Comparison of ENCODE assay signal across 12 cellular contexts in the genomic region with DNA sequence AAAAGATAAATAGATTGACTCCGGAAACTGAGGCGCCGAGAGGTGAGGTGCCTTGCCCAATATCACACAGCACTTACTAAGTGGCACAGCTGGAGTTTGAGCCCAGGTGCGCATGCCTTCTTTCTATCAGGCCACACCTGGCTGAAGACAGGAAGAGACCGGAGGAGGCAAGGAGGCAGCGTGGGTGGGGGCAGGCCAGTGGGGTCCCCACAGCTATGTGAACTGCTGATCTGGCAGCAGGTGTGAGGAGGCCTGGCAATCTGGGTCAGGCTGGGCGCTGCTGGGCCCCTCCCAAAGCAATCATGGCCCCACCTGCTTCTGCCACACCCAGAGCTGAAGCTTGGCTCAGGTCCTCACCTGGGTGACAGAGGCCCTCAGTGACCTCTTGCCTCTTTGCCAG. TPM values are rescaled to one million over a fixed set of nuclear protein-coding genes. Genes with fewer than 3 reads are reported as not detected.
DNase-seq lines count a peak whose midpoint lies in the region; ATAC-seq and TF ChIP-seq lines count a peak whose summit lies in the region.
"Had no signal": no experiment of that assay in that cellular context is flagged by ENCODE, and none has a peak within 500 bp of the region (broad histone marks: within the 10 kb centered on the region; RNA-seq: fewer than 3 reads in every experiment).

No MANE protein-coding gene starts in this region.

- CTCF ChIA-PET in Calu3 (lab: Charles Lee) = interaction anchor here (1.0 kb wide), 1 partner anchor 23 kb away, joined by 6 read pairs; no protein-coding TSS in a partner anchor

- H3K36me3 ChIP-seq in adipocyte (ENCODE audit: control insufficient read depth, insufficient read depth, low read length, severe bottlenecking) = peaks cover 42% of the 10 kb centered on the region

- peak; percentile 42 for DNase-seq in Calu3
- DNase-seq in NCI-H146 (lab: John Stamatoyannopoulos, UW) = peak; percentile 66
- no peak for DNase-seq in adipocyte (ENCODE audit: low read depth)
- no peak for DNase-seq in neural crest cell (ENCODE audit: low read depth, low spot score)
- no peak for DNase-seq in NCI-H524 treated with DMSO at 0.1 percent for 48 hours (lab: John Stamatoyannopoulos, UW)
- DNase-seq in GM20000 (ENCODE audit: low spot score) = no peak
- DNase-seq: adrenal gland; NCI-H2081 treated with DMSO at 0.1 percent for 48 hours; OCI-M1; stimulated activated CD4-positive, alpha-beta T cell treated with anti-CD3 and anti-CD28 coated beads, Interleukin-4, amount 100 ng/mL, for 1 hour; stimulated activated naive CD8-positive, alpha-beta T cell treated with anti-CD3 and anti-CD28 coated beads, Interleukin-15, Interleukin-2, amounts not matched to agents 100 U/mL and 50 U/mL, for 24 hours had no signal

- no peak for ATAC-seq in HG03159 (IDR thresholded peaks at IDR 0.05; ENCODE audit: unreplicated experiment)
- ATAC-seq: stimulated activated naive CD8-positive, alpha-beta T cell treated with anti-CD3 and anti-CD28 coated beads, Interleukin-15, Interleukin-2, amounts not matched to agents 100 U/mL and 50 U/mL, for 24 hours had no signal

- no peaks in the 10 kb centered on the region for H3K27me3 Mint-ChIP-seq in Calu3 (ENCODE audit: unreplicated experiment)
- no peaks in the 10 kb centered on the region for H3K27me3 Mint-ChIP-seq in neural crest cell (ENCODE audit: low read depth)

- BruUV-seq in Calu3 (replicated peaks; lab: Mats Ljungman, UMichigan) = no TSS peak

- peak overlapping the region; percentile 39 for H3K9ac ChIP-seq in adipocyte (ENCODE audit: low read length)

- H3K27me3 ChIP-seq in adipocyte (replicated peaks; ENCODE audit: control insufficient read depth, insufficient read depth, low read length) = no peaks in the 10 kb centered on the region
- H3K27me3 ChIP-seq: adrenal gland had no signal

- intact Hi-C loops in Calu3 (cut with micrococcal nuclease; ENCODE audit: unreplicated experiment) = no loop called here

- H3K27ac Mint-ChIP-seq in Calu3 (ENCODE audit: unreplicated experiment) (no peak overlapping the region), neural crest cell (ENCODE audit: unreplicated experiment) (no peak overlapping the region)

- TF ChIP-seq CTCF in Calu3 (IDR thresholded peaks at IDR 0.05; ENCODE audit: unreplicated experiment) (no peak), neural crest cell (conservative IDR thresholded peaks at IDR 0.05) (no peak), GM20000 (IDR thresholded peaks at IDR 0.05; ENCODE audit: extremely low read depth, missing control alignments) (no peak)

- no peaks in the 10 kb centered on the region for H3K9me3 ChIP-seq in adipocyte (ENCODE audit: control insufficient read depth, low read length)
- H3K9me3 ChIP-seq: adrenal gland had no signal

- H3K9me3 Mint-ChIP-seq in Calu3 (ENCODE audit: low read depth, unreplicated experiment) (no peaks in the 10 kb centered on the region), neural crest cell (no peaks in the 10 kb centered on the region)

- no peak overlapping the region for H3K4me3 ChIP-seq in adipocyte (ENCODE audit: low read length)
- H3K4me3 ChIP-seq: adrenal gland had no signal

- peaks cover 14% of the 10 kb centered on the region for H3K4me1 ChIP-seq in adipocyte (ENCODE audit: control insufficient read depth, insufficient read depth, low read length)

- H3K4me3 Mint-ChIP-seq in Calu3 (ENCODE audit: low read depth, unreplicated experiment) (no peak overlapping the region), neural crest cell (peak overlapping the region; percentile 34)

- H3K36me3 Mint-ChIP-seq in Calu3 (ENCODE audit: insufficient read depth, unreplicated experiment) (peaks cover 37% of the 10 kb centered on the region), neural crest cell (ENCODE audit: low read depth) (peaks cover 3% of the 10 kb centered on the region)

- H3K4me1 Mint-ChIP-seq in Calu3 (ENCODE audit: low read depth, unreplicated experiment) (peaks cover 44% of the 10 kb centered on the region), neural crest cell (peaks cover 6% of the 10 kb centered on the region)

RNA-seq across cellular contexts. Expression of gene GDPD3, which starts 1.9 kb away (rescaled TPM):
- total RNA-seq in Calu3 (2022) (7.8 and 9.4 TPM in 2 replicates), neural crest cell (6.7 and 7.7 TPM in 2 replicates)

RNA-seq across cellular contexts. Expression of gene MAPK3, which starts 7.8 kb away (rescaled TPM):
- total RNA-seq in Calu3 (2022) = 69.9 and 82.1 TPM in 2 replicates
- 60.5 and 62.6 TPM in 2 replicates for total RNA-seq in neural crest cell

RNA-seq across cellular contexts. Expression of gene YPEL3, which starts 19.2 kb away (rescaled TPM):
- total RNA-seq in Calu3 (2022) = 21.1 and 28.0 TPM in 2 replicates
- 9.6 and 12.4 TPM in 2 replicates for total RNA-seq in neural crest cell

RNA-seq across cellular contexts. Expression of gene TBX6, which starts 23.5 kb away (rescaled TPM):
- total RNA-seq in Calu3 (2022) (3.6 and 4.7 TPM in 2 replicates), neural crest cell (0.79 and 1.2 TPM in 2 replicates)

RNA-seq across cellular contexts. Expression of gene PPP4C, which starts 39.4 kb away (rescaled TPM):
- total RNA-seq in Calu3 (2022) (184 and 187 TPM in 2 replicates), neural crest cell (141 and 144 TPM in 2 replicates)

Comparison
In these comparisons a context has a peak if more than half of its experiments do, and no peak if none do; other contexts are left out.
1. DNase-seq: peak in Calu3 (single experiment) and NCI-H146 (single experiment); none in adipocyte (single experiment), neural crest cell (single experiment), NCI-H524 treated with DMSO at 0.1 percent for 48 hours (single experiment) and GM20000 (single experiment).